Comparison of ENCODE assay signal across 1 cellular context in the genomic region with DNA sequence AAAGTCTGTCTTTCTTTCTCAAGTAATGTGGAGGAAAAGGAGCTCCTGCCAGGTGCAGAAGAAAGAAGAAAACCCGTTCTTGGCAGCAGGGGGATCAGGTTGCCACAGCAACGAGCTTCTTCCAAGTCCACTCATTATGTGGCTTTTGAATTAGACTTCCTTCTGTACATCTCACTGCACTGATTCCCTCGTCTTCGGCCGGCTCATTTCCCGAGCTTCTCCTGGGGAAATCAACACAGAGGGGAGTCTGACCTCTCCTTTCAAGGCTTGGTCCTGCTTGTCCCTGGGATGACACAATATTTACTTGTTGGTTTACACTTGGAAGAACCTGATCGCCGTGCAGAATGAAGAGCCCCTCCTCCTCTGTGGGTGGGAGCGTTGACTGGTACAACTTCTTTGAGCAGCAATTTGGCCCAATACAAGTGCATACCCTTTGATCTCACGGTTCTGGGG.
TF ChIP-seq lines count a peak whose summit lies in the region.

No MANE protein-coding gene starts in this region.

TF ChIP-seq in HEK293, 187 proteins besides CTCF, POLR2A, EP300 and RAD21 (continued from another document):
- TF ChIP-seq, protein P1, sequence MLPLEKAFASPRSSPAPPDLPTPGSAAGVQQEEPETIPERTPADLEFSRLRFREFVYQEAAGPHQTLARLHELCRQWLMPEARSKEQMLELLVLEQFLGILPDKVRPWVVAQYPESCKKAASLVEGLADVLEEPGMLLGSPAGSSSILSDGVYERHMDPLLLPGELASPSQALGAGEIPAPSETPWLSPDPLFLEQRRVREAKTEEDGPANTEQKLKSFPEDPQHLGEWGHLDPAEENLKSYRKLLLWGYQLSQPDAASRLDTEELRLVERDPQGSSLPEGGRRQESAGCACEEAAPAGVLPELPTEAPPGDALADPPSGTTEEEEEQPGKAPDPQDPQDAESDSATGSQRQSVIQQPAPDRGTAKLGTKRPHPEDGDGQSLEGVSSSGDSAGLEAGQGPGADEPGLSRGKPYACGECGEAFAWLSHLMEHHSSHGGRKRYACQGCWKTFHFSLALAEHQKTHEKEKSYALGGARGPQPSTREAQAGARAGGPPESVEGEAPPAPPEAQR (tag by site-specific recombination; IDR thresholded peaks at IDR 0.05) = no peak
- TF ChIP-seq ZNF404 (tag by site-specific recombination; IDR thresholded peaks at IDR 0.05) (no peak), ZNF184 (tag by site-specific recombination; IDR thresholded peaks at IDR 0.05) (no peak), ZNF23 (tag by site-specific recombination; IDR thresholded peaks at IDR 0.05; ENCODE audit: borderline replicate concordance) (no peak), FEZF1 (tag by site-specific recombination; IDR thresholded peaks at IDR 0.05) (0 out of 2 replicates have a peak, but pooled peaks have one; percentile 15), ZNF394 (tag by site-specific recombination; IDR thresholded peaks at IDR 0.05; ENCODE audit: borderline replicate concordance) (peak; percentile 68; the same call in 1 of the 2 replicates), REPIN1 (tag by site-specific recombination; IDR thresholded peaks at IDR 0.05; ENCODE audit: low read depth) (no peak), GLI4 (tag by site-specific recombination; IDR thresholded peaks at IDR 0.05) (no peak), ZNF555 (tag by site-specific recombination; conservative IDR thresholded peaks at IDR 0.05) (no peak), ZNF624 (tag by site-specific recombination; IDR thresholded peaks at IDR 0.05) (no peak), KLF16 (tag by site-specific recombination; IDR thresholded peaks at IDR 0.05) (no peak), ZNF521 (tag by site-specific recombination; IDR thresholded peaks at IDR 0.05) (no peak), KLF9 (tag by site-specific recombination; IDR thresholded peaks at IDR 0.05; ENCODE audit: low read depth) (no peak), ZBTB17 (tag by site-specific recombination; IDR thresholded peaks at IDR 0.05) (peak; percentile 62), ZNF146 (tag by site-specific recombination; IDR thresholded peaks at IDR 0.05) (no peak), ZNF76 (tag by site-specific recombination; IDR thresholded peaks at IDR 0.05; ENCODE audit: borderline replicate concordance, low read depth) (no peak), ZNF37A (tag by site-specific recombination; IDR thresholded peaks at IDR 0.05) (no peak), ZFP37 (tag by site-specific recombination; IDR thresholded peaks at IDR 0.05) (no peak), ZNF121 (tag by site-specific recombination; IDR thresholded peaks at IDR 0.05) (no peak), TRIM28 (IDR thresholded peaks at IDR 0.05; ENCODE audit: borderline replicate concordance, low read length) (no peak), ZNF335 (tag by site-specific recombination; conservative IDR thresholded peaks at IDR 0.05) (no peak), ZNF785 (tag by site-specific recombination; IDR thresholded peaks at IDR 0.05) (no peak), ZNF157 (tag by site-specific recombination; IDR thresholded peaks at IDR 0.05) (no peak), ZNF747 (tag by site-specific recombination; IDR thresholded peaks at IDR 0.05) (no peak), ZNF560 (tag by site-specific recombination; IDR thresholded peaks at IDR 0.05; ENCODE audit: borderline replicate concordance) (no peak), ZNF660 (tag by site-specific recombination; IDR thresholded peaks at IDR 0.05) (peak; percentile 88; the same call in 1 of the 2 replicates), GLIS1 (tag by site-specific recombination; IDR thresholded peaks at IDR 0.05) (peak; percentile 28; the same call in 1 of the 2 replicates), ZEB2 (tag by site-specific recombination; IDR thresholded peaks at IDR 0.05) (peak; percentile 25; the same call in 1 of the 2 replicates), ZNF24 (tag by site-specific recombination; IDR thresholded peaks at IDR 0.05) (peak; percentile 77; the same call in 1 of the 2 replicates), ZNF175 (tag by site-specific recombination; IDR thresholded peaks at IDR 0.05) (no peak), ZFP3 (tag by site-specific recombination; IDR thresholded peaks at IDR 0.05; ENCODE audit: low read depth) (no peak), OSR2 (tag by site-specific recombination; IDR thresholded peaks at IDR 0.05) (peak; percentile 75), ZNF302 (tag by site-specific recombination; IDR thresholded peaks at IDR 0.05; ENCODE audit: low read depth) (no peak), ZNF211 (tag by site-specific recombination; IDR thresholded peaks at IDR 0.05; ENCODE audit: low read depth) (no peak), ZNF292 (tag by site-specific recombination; IDR thresholded peaks at IDR 0.05; ENCODE audit: borderline replicate concordance, low read depth) (no peak), ZNF670 (tag by site-specific recombination; IDR thresholded peaks at IDR 0.05; ENCODE audit: low read depth) (no peak), ZNF221 (tag by site-specific recombination; IDR thresholded peaks at IDR 0.05; ENCODE audit: borderline replicate concordance) (no peak), ZBTB48 (tag by site-specific recombination; IDR thresholded peaks at IDR 0.05) (no peak)
- TF ChIP-seq, protein P2, sequence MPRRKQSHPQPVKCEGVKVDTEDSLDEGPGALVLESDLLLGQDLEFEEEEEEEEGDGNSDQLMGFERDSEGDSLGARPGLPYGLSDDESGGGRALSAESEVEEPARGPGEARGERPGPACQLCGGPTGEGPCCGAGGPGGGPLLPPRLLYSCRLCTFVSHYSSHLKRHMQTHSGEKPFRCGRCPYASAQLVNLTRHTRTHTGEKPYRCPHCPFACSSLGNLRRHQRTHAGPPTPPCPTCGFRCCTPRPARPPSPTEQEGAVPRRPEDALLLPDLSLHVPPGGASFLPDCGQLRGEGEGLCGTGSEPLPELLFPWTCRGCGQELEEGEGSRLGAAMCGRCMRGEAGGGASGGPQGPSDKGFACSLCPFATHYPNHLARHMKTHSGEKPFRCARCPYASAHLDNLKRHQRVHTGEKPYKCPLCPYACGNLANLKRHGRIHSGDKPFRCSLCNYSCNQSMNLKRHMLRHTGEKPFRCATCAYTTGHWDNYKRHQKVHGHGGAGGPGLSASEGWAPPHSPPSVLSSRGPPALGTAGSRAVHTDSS (tag by site-specific recombination; IDR thresholded peaks at IDR 0.05) = no peak
- TF ChIP-seq, protein P3, sequence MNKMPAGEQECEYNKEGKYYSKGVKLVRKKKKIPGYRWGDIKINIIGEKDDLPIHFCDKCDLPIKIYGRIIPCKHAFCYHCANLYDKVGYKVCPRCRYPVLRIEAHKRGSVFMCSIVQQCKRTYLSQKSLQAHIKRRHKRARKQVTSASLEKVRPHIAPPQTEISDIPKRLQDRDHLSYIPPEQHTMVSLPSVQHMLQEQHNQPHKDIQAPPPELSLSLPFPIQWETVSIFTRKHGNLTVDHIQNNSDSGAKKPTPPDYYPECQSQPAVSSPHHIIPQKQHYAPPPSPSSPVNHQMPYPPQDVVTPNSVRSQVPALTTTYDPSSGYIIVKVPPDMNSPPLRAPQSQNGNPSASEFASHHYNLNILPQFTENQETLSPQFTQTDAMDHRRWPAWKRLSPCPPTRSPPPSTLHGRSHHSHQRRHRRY (tag by site-specific recombination; IDR thresholded peaks at IDR 0.05) = no peak
- TF ChIP-seq, protein P4, sequence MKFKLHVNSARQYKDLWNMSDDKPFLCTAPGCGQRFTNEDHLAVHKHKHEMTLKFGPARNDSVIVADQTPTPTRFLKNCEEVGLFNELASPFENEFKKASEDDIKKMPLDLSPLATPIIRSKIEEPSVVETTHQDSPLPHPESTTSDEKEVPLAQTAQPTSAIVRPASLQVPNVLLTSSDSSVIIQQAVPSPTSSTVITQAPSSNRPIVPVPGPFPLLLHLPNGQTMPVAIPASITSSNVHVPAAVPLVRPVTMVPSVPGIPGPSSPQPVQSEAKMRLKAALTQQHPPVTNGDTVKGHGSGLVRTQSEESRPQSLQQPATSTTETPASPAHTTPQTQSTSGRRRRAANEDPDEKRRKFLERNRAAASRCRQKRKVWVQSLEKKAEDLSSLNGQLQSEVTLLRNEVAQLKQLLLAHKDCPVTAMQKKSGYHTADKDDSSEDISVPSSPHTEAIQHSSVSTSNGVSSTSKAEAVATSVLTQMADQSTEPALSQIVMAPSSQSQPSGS (tag by site-specific recombination; IDR thresholded peaks at IDR 0.05; ENCODE audit: low read depth) = no peak
- TF ChIP-seq, protein P5, sequence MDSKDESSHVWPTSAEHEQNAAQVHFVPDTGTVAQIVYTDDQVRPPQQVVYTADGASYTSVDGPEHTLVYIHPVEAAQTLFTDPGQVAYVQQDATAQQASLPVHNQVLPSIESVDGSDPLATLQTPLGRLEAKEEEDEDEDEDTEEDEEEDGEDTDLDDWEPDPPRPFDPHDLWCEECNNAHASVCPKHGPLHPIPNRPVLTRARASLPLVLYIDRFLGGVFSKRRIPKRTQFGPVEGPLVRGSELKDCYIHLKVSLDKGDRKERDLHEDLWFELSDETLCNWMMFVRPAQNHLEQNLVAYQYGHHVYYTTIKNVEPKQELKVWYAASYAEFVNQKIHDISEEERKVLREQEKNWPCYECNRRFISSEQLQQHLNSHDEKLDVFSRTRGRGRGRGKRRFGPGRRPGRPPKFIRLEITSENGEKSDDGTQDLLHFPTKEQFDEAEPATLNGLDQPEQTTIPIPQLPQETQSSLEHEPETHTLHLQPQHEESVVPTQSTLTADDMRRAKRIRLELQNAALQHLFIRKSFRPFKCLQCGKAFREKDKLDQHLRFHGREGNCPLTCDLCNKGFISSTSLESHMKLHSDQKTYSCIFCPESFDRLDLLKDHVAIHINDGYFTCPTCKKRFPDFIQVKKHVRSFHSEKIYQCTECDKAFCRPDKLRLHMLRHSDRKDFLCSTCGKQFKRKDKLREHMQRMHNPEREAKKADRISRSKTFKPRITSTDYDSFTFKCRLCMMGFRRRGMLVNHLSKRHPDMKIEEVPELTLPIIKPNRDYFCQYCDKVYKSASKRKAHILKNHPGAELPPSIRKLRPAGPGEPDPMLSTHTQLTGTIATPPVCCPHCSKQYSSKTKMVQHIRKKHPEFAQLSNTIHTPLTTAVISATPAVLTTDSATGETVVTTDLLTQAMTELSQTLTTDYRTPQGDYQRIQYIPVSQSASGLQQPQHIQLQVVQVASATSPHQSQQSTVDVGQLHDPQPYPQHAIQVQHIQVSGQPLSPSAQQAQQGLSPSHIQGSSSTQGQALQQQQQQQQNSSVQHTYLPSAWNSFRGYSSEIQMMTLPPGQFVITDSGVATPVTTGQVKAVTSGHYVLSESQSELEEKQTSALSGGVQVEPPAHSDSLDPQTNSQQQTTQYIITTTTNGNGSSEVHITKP (tag by site-specific recombination; IDR thresholded peaks at IDR 0.05) = peak; percentile 92
- TF ChIP-seq, protein P6, sequence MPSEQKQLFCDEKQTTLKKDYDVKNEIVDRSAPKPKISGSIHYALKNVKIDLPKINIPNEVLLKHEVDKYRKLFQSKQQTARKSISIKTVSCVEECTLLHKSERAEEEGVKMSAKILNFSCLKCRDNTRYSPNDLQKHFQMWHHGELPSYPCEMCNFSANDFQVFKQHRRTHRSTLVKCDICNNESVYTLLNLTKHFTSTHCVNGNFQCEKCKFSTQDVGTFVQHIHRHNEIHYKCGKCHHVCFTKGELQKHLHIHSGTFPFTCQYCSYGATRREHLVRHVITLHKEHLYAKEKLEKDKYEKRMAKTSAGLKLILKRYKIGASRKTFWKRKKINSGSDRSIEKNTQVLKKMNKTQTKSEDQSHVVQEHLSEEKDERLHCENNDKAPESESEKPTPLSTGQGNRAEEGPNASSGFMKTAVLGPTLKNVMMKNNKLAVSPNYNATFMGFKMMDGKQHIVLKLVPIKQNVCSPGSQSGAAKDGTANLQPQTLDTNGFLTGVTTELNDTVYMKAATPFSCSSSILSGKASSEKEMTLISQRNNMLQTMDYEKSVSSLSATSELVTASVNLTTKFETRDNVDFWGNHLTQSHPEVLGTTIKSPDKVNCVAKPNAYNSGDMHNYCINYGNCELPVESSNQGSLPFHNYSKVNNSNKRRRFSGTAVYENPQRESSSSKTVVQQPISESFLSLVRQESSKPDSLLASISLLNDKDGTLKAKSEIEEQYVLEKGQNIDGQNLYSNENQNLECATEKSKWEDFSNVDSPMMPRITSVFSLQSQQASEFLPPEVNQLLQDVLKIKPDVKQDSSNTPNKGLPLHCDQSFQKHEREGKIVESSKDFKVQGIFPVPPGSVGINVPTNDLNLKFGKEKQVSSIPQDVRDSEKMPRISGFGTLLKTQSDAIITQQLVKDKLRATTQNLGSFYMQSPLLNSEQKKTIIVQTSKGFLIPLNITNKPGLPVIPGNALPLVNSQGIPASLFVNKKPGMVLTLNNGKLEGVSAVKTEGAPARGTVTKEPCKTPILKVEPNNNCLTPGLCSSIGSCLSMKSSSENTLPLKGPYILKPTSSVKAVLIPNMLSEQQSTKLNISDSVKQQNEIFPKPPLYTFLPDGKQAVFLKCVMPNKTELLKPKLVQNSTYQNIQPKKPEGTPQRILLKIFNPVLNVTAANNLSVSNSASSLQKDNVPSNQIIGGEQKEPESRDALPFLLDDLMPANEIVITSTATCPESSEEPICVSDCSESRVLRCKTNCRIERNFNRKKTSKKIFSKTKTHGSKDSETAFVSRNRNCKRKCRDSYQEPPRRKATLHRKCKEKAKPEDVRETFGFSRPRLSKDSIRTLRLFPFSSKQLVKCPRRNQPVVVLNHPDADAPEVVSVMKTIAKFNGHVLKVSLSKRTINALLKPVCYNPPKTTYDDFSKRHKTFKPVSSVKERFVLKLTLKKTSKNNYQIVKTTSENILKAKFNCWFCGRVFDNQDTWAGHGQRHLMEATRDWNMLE (tag by site-specific recombination; conservative IDR thresholded peaks at IDR 0.05; ENCODE audit: low read depth) = no peak
TF ChIP-seq in HEK293: peak in this region for 26.
